11 cellular contexts compared by ENCODE assay signal in genomic region chr3:50267280-50267913, GRCh38. TPM values are rescaled to one million over a fixed set of nuclear protein-coding genes. Genes with fewer than 3 reads are reported as not detected.
DNase-seq lines count a peak whose midpoint lies in the region; ATAC-seq, FAIRE-seq and TF ChIP-seq lines count a peak whose summit lies in the region.
"Had no signal": no experiment of that assay in that cellular context is flagged by ENCODE, and none has a peak within 500 bp of the region (broad histone marks: within the 10 kb centered on the region; RNA-seq: fewer than 3 reads in every experiment).

No MANE protein-coding gene starts in this region.

- H3K27me3 Mint-ChIP-seq in immature natural killer cell (ENCODE audit: low read depth in 3 of 3), result peaks cover 0 to 6% (median 5%) of the 10 kb centered on the region in 3 donors
- H3K27me3 Mint-ChIP-seq: central memory CD8-positive, alpha-beta T cell had no signal

- H3K9me3 ChIP-seq in body of pancreas (no peaks in the 10 kb centered on the region), skeletal muscle tissue (ENCODE audit: control insufficient read depth in 3 of 3, low read length in 3 of 3) (no peaks in the 10 kb centered on the region)

- peak overlapping the region; percentile 83 to 90 (median 86) for H3K9ac ChIP-seq in skeletal muscle tissue (ENCODE audit: low read depth in 1 of 3, low read length in 3 of 3)

- H3K4me3 Mint-ChIP-seq in immature natural killer cell, result no peak overlapping the region
- H3K4me3 Mint-ChIP-seq: central memory CD8-positive, alpha-beta T cell had no signal

- no peak for FAIRE-seq in H54 (lab: Jason Lieb, UNC)
- FAIRE-seq: GM12878 had no signal

- H3K27me3 ChIP-seq in body of pancreas (no peaks in the 10 kb centered on the region), layer of hippocampus (ENCODE audit: control insufficient read depth, insufficient read depth, low read length) (no peaks in the 10 kb centered on the region), skeletal muscle tissue (ENCODE audit: control insufficient read depth in 3 of 3, insufficient read depth in 3 of 3, low read length in 3 of 3) (no peaks in the 10 kb centered on the region)

- ATAC-seq in body of pancreas (peak; percentile 43), GM19455 (IDR thresholded peaks at IDR 0.05; ENCODE audit: unreplicated experiment) (no peak), GM21360 (IDR thresholded peaks at IDR 0.05; ENCODE audit: unreplicated experiment) (no peak)
- ATAC-seq: GM12878 had no signal

- no peak overlapping the region for H3K4me3 ChIP-seq in body of pancreas
- peak overlapping the region; percentile 75 to 87 (median 76) for H3K4me3 ChIP-seq in skeletal muscle tissue (ENCODE audit: low read length in 3 of 3)
- H3K4me3 ChIP-seq: GM12878 had no signal

- peaks cover 0 to 4% of the 10 kb centered on the region in 2 donors for H3K4me1 Mint-ChIP-seq in immature natural killer cell
- H3K4me1 Mint-ChIP-seq: central memory CD8-positive, alpha-beta T cell had no signal

- 0 out of 2 replicates have a peak, but pooled peaks have one; percentile 10 for TF ChIP-seq POLR2A in H54 (IDR thresholded peaks at IDR 0.05; ENCODE audit: low read depth, low read length)
- peak; percentile 74 to 92 (median 84) for TF ChIP-seq POLR2A in body of pancreas (IDR thresholded peaks at IDR 0.05)

- H3K4me1 ChIP-seq in body of pancreas (peaks cover 85% of the 10 kb centered on the region), skeletal muscle tissue (ENCODE audit: control insufficient read depth in 3 of 3, insufficient read depth in 3 of 3, low read length in 3 of 3) (peaks cover 67 to 74% (median 67%) of the 10 kb centered on the region in 3 donors)

- no peak overlapping the region for H3K27ac Mint-ChIP-seq in immature natural killer cell

- H3K27ac ChIP-seq in body of pancreas, result peak overlapping the region; percentile 93 to 97 (median 94)
- H3K27ac ChIP-seq in layer of hippocampus (ENCODE audit: low read depth, low read length), result peak overlapping the region; percentile 100
- H3K27ac ChIP-seq in skeletal muscle tissue (ENCODE audit: low read depth, low read length), result peak overlapping the region; percentile 79

- no peaks in the 10 kb centered on the region for H3K9me3 Mint-ChIP-seq in immature natural killer cell
- H3K9me3 Mint-ChIP-seq: central memory CD8-positive, alpha-beta T cell had no signal

- H3K36me3 ChIP-seq in body of pancreas (replicated peaks in 1 of 2; ENCODE audit: insufficient read depth in 1 of 2, low read depth in 2 of 2), result no peaks in the 10 kb centered on the region
- no peaks in the 10 kb centered on the region for H3K36me3 ChIP-seq in skeletal muscle tissue (ENCODE audit: control insufficient read depth in 3 of 3, insufficient read depth in 3 of 3, low read length in 3 of 3)

- intact Hi-C loops in body of pancreas (cut with DNase I), result no loop called here

- TF ChIP-seq CTCF in body of pancreas (IDR thresholded peaks at IDR 0.05), result peak in 1 of 7 experiments; percentile 8

- DNase-seq in H54 (ENCODE audit: insufficient read length, low spot score), result no peak
- peak; percentile 74 to 84 (median 83) for DNase-seq in body of pancreas
- no peak for DNase-seq in NCI-H526 treated with DMSO at 0.1 percent for 48 hours (lab: John Stamatoyannopoulos, UW)
- no peak for DNase-seq in immature natural killer cell
- DNase-seq: SIG-M5 had no signal

- H3K36me3 Mint-ChIP-seq in immature natural killer cell, result no peaks in the 10 kb centered on the region

- 12 to 13% methylated on average over 13 to 22 of the region's 22 CpGs for WGBS in body of pancreas, 2 donors

RNA-seq across cellular contexts. Expression of gene SEMA3B, which starts 1.6 kb away (rescaled TPM):
- total RNA-seq in body of pancreas (100 to 1,000 TPM in 1 of 2 donors, 10 to 100 TPM in 1; 71.1 to 116 TPM), skeletal muscle tissue (19.8 TPM)
- not detected for polyA plus RNA-seq in immature natural killer cell

RNA-seq across cellular contexts. Expression of gene LSMEM2, which starts 11.5 kb away (rescaled TPM):
- not detected for total RNA-seq in body of pancreas
- total RNA-seq in skeletal muscle tissue, result 15.1 TPM
- polyA plus RNA-seq in immature natural killer cell, result not detected
- total RNA-seq: GM12878 had no signal

RNA-seq across cellular contexts. Expression of gene IFRD2, which starts 24.8 kb away (rescaled TPM):
- 100 to 1,000 TPM in 1 of 2 donors, 10 to 100 TPM in 1; 75.8 to 103 TPM for total RNA-seq in body of pancreas
- total RNA-seq in skeletal muscle tissue, result 44.9 TPM
- polyA plus RNA-seq in immature natural killer cell, result 10 to 100 TPM; 38.0 to 54.3 (median 51.3) TPM

RNA-seq across cellular contexts. Expression of gene GNAI2, which starts 31.4 kb away (rescaled TPM):
- total RNA-seq in body of pancreas (10 to 100 TPM; 46.2 to 53.7 TPM), skeletal muscle tissue (78.8 TPM)
- 100 to 1,000 TPM; 550 to 903 (median 902) TPM for polyA plus RNA-seq in immature natural killer cell

RNA-seq across cellular contexts. Expression of gene HYAL3, which starts 31.8 kb away (rescaled TPM):
- total RNA-seq in body of pancreas (1 to 10 TPM in 1 of 2 donors, under 1 TPM in 1; 0.99 to 2.3 TPM), skeletal muscle tissue (3.7 TPM)
- polyA plus RNA-seq in immature natural killer cell, result 1 to 10 TPM; 1.5 to 2.4 (median 2.2) TPM

Comparison
In these comparisons a context has a peak if more than half of its experiments do, and no peak if none do; other contexts are left out.
1. DNase-seq: peak in body of pancreas (4 of 4); none in H54 (single experiment), NCI-H526 treated with DMSO at 0.1 percent for 48 hours (single experiment) and immature natural killer cell (0 of 3).
2. H3K4me3 ChIP-seq: peak in skeletal muscle tissue (3 of 3); none in body of pancreas (0 of 2).
3. RNA of gene LSMEM2, which starts 11.5 kb away (total RNA-seq): 15.1 TPM in skeletal muscle tissue (single experiment); not detected in body of pancreas; every median in the first group is over 10 times any median in the second.
4. Peak in every context shown above with its lines, with median percentiles within 50 percentile points of each other: H3K27ac ChIP-seq.